ENCODE assay signal across 8 cellular contexts in genomic region chr15:82261566-82262421, GRCh38. TPM values are rescaled to one million over a fixed set of nuclear protein-coding genes. Genes with fewer than 3 reads are reported as not detected.
DNase-seq lines count a peak whose midpoint lies in the region; ATAC-seq and TF ChIP-seq lines count a peak whose summit lies in the region.
"Not testable (repeated sequence)": the region's sequence is repeated elsewhere in the genome, so short reads cannot be mapped to it uniquely, and the experiment has no call there.

No MANE protein-coding gene starts in this region.

- not testable (repeated sequence) for H3K27me3 Mint-ChIP-seq in endodermal cell (ENCODE audit: insufficient read depth)

- intact Hi-C loops in lower lobe of right lung (cut with DNase I) = not testable (repeated sequence)

- peak overlapping the region; percentile 45 for H3K27ac ChIP-seq in endodermal cell (ENCODE audit: low read depth, low read length)
- peak overlapping the region; percentile 84 for H3K27ac ChIP-seq in lower lobe of right lung

- H3K4me3 Mint-ChIP-seq in endodermal cell = peak overlapping the region; percentile 91

- peak overlapping the region; percentile 84 for H3K9ac ChIP-seq in endodermal cell (ENCODE audit: extremely low read depth, low read length, poor library complexity, severe bottlenecking)

- ATAC-seq in GM19455 (IDR thresholded peaks at IDR 0.05; ENCODE audit: unreplicated experiment) (peak; percentile 35), HG03135 (IDR thresholded peaks at IDR 0.05; ENCODE audit: unreplicated experiment) (peak; percentile 20), lower lobe of right lung (peak; percentile 55 to 65)

- TF ChIP-seq CTCF in endodermal cell (conservative IDR thresholded peaks at IDR 0.05); lower lobe of right lung (IDR thresholded peaks at IDR 0.05): not testable (repeated sequence)

- DNase-seq in CD1c-positive myeloid dendritic cell (ENCODE audit: extremely low spot score) = peak; percentile 62
- DNase-seq in NCI-H526 (lab: John Stamatoyannopoulos, UW) = peak; percentile 47 to 49
- DNase-seq in activated CD8-positive, alpha-beta memory T cell treated with anti-CD3 and anti-CD28 coated beads, Interleukin-2, amount 50 U/mL, for 4 hours = peak; percentile 20
- DNase-seq in endodermal cell = not testable (repeated sequence)
- DNase-seq in lower lobe of right lung = peak; percentile 46
- DNase-seq in stimulated activated CD4-positive, alpha-beta T cell treated with anti-CD3 and anti-CD28 coated beads, Interleukin-2, amount 100 ng/mL, for 48 hours = peak; percentile 22 to 26

- not testable (repeated sequence) for H3K4me1 ChIP-seq in endodermal cell (ENCODE audit: control insufficient read depth, insufficient read depth, low read length)
- peaks cover 12% of the 10 kb centered on the region for H3K4me1 ChIP-seq in lower lobe of right lung

- H3K9me3 ChIP-seq in endodermal cell (ENCODE audit: control insufficient read depth, low read length); lower lobe of right lung: not testable (repeated sequence)

- not testable (repeated sequence) for H3K27me3 ChIP-seq in endodermal cell (ENCODE audit: control insufficient read depth, insufficient read depth, low read length, poor library complexity, severe bottlenecking); lower lobe of right lung (ENCODE audit: low read depth)

- WGBS in endodermal cell (ENCODE audit: insufficient coverage in 1 of 2, insufficient read length in 1 of 2), 2 experiments = 0 to 6% methylated on average over 7 to 17 of the region's 19 CpGs

- H3K4me1 Mint-ChIP-seq in endodermal cell = peaks cover 46% of the 10 kb centered on the region

- peak overlapping the region; percentile 99 for H3K27ac Mint-ChIP-seq in endodermal cell

- H3K9me3 Mint-ChIP-seq in endodermal cell = not testable (repeated sequence)

- peaks cover 39% of the 10 kb centered on the region for H3K36me3 ChIP-seq in endodermal cell (ENCODE audit: control insufficient read depth, insufficient read depth, low read length)
- H3K36me3 ChIP-seq in lower lobe of right lung = peaks cover 20% of the 10 kb centered on the region

- peaks cover 23% of the 10 kb centered on the region for H3K36me3 Mint-ChIP-seq in endodermal cell (ENCODE audit: low read depth)

- H3K4me3 ChIP-seq in endodermal cell (ENCODE audit: low read length) = peak overlapping the region; percentile 90
- H3K4me3 ChIP-seq in lower lobe of right lung = peak overlapping the region; percentile 85

RNA-seq across cellular contexts. Expression of gene EFL1, which starts 0.7 kb away (rescaled TPM):
- total RNA-seq in endodermal cell = 10 to 100 TPM; 42.0 to 59.1 TPM
- 26.1 TPM for polyA plus RNA-seq in endodermal cell (2013, experiment 1 of 2)
- polyA plus RNA-seq in endodermal cell (2013, experiment 2 of 2) = 27.2 TPM
- 24.7 TPM for total RNA-seq in lower lobe of right lung

RNA-seq across cellular contexts. Expression of gene SAXO2, which starts 0.8 kb away (rescaled TPM):
- 10 to 100 TPM; 17.6 to 23.9 TPM for total RNA-seq in endodermal cell
- 5.3 TPM for polyA plus RNA-seq in endodermal cell (2013, experiment 1 of 2)
- polyA plus RNA-seq in endodermal cell (2013, experiment 2 of 2) = 2.2 TPM
- total RNA-seq in lower lobe of right lung = 15.8 TPM
